Comparison of ENCODE assay signal across 10 cellular contexts in genomic region chr9:92180669-92181181, GRCh38.
DNase-seq lines count a peak whose midpoint lies in the region; TF ChIP-seq lines count a peak whose summit lies in the region.
"Had no signal": no experiment of that assay in that cellular context is flagged by ENCODE, and none has a peak within 500 bp of the region (broad histone marks: within the 10 kb centered on the region; RNA-seq: fewer than 3 reads in every experiment).

No MANE protein-coding gene starts in this region.

- no peak overlapping the region for H3K27ac Mint-ChIP-seq in activated T-cell treated with anti-CD3 and anti-CD28 coated beads, Interleukin-2, amount 50 U/mL, for 24 hours
- H3K27ac Mint-ChIP-seq in activated T-helper 2 cell treated with anti-CD3 and anti-CD28 coated beads, Interferon-gamma antibody, Interleukin-2, Interleukin-4, amounts not matched to agents 10 μg/mL and 5 μg/mL and 100 μg/mL, durations not matched to agents 14 hours and 24 hours and 36 hours: no peak overlapping the region
- H3K27ac Mint-ChIP-seq: nephron progenitor cell; stimulated activated naive CD8-positive, alpha-beta T cell treated with anti-CD3 and anti-CD28 coated beads, Interleukin-15, Interleukin-2, amounts not matched to agents 100 ng/mL and 50 ng/mL, for 24 hours had no signal

- H3K36me3 Mint-ChIP-seq in activated T-cell treated with anti-CD3 and anti-CD28 coated beads, Interleukin-2, amount 50 U/mL, for 24 hours (ENCODE audit: low read depth): no peaks in the 10 kb centered on the region
- no peaks in the 10 kb centered on the region for H3K36me3 Mint-ChIP-seq in activated T-helper 2 cell treated with anti-CD3 and anti-CD28 coated beads, Interferon-gamma antibody, Interleukin-2, Interleukin-4, amounts not matched to agents 10 μg/mL and 5 μg/mL and 100 μg/mL, durations not matched to agents 14 hours and 24 hours and 36 hours (ENCODE audit: low read depth)

- TF ChIP-seq CTCF in GM10266 (IDR thresholded peaks at IDR 0.05; ENCODE audit: control insufficient read depth, insufficient read depth, low read depth, missing control alignments): no peak
- no peak for TF ChIP-seq CTCF in GM10248 (IDR thresholded peaks at IDR 0.05; ENCODE audit: control extremely low read depth, extremely low read depth, low read depth, missing control alignments)
- no peak for TF ChIP-seq CTCF in BE2C (IDR thresholded peaks at IDR 0.05; ENCODE audit: low read depth, low read length)

- no peaks in the 10 kb centered on the region for H3K9me3 Mint-ChIP-seq in activated T-cell treated with anti-CD3 and anti-CD28 coated beads, Interleukin-2, amount 50 U/mL, for 24 hours
- no peaks in the 10 kb centered on the region for H3K9me3 Mint-ChIP-seq in activated T-helper 2 cell treated with anti-CD3 and anti-CD28 coated beads, Interferon-gamma antibody, Interleukin-2, Interleukin-4, amounts not matched to agents 10 μg/mL and 5 μg/mL and 100 μg/mL, durations not matched to agents 14 hours and 24 hours and 36 hours
- H3K9me3 Mint-ChIP-seq: stimulated activated naive CD8-positive, alpha-beta T cell treated with anti-CD3 and anti-CD28 coated beads, Interleukin-15, Interleukin-2, amounts not matched to agents 100 ng/mL and 50 ng/mL, for 24 hours had no signal

- H3K4me3 ChIP-seq in BE2C (ENCODE audit: low read depth, low read length): no peak overlapping the region

- no peaks in the 10 kb centered on the region for H3K4me1 ChIP-seq in BE2C

- CTCF ChIA-PET in GM10248 (lab: Yijun Ruan, JAX): interaction anchor here (1.1 to 10.7 kb wide), 4 partner anchors 9 to 40 kb away, joined by 3 to 68 read pairs (median 4); no protein-coding TSS in a partner anchor

- H3K36me3 ChIP-seq in BE2C: no peaks in the 10 kb centered on the region

- H3K4me3 Mint-ChIP-seq in activated T-cell treated with anti-CD3 and anti-CD28 coated beads, Interleukin-2, amount 50 U/mL, for 24 hours: no peak overlapping the region
- H3K4me3 Mint-ChIP-seq in activated T-helper 2 cell treated with anti-CD3 and anti-CD28 coated beads, Interferon-gamma antibody, Interleukin-2, Interleukin-4, amounts not matched to agents 10 μg/mL and 5 μg/mL and 100 μg/mL, durations not matched to agents 14 hours and 24 hours and 36 hours (ENCODE audit: low read depth): no peak overlapping the region
- H3K4me3 Mint-ChIP-seq: nephron progenitor cell; stimulated activated naive CD8-positive, alpha-beta T cell treated with anti-CD3 and anti-CD28 coated beads, Interleukin-15, Interleukin-2, amounts not matched to agents 100 ng/mL and 50 ng/mL, for 24 hours had no signal

- intact Hi-C loops in posterior cingulate gyrus (cut with DNase I): no loop called here
- intact Hi-C loops in activated T-helper 2 cell treated with anti-CD3 and anti-CD28 coated beads, Interferon-gamma antibody, Interleukin-2, Interleukin-4, amounts not matched to agents 10 μg/mL and 5 μg/mL and 100 μg/mL, durations not matched to agents 14 hours and 24 hours and 36 hours (cut with micrococcal nuclease): no loop called here

- no peaks in the 10 kb centered on the region for H3K27me3 ChIP-seq in BE2C

- POLR2A ChIA-PET in GM10248 (lab: Yijun Ruan, JAX): no interaction called here

- H3K27me3 Mint-ChIP-seq in activated T-cell treated with anti-CD3 and anti-CD28 coated beads, Interleukin-2, amount 50 U/mL, for 24 hours: no peaks in the 10 kb centered on the region
- H3K27me3 Mint-ChIP-seq in activated T-helper 2 cell treated with anti-CD3 and anti-CD28 coated beads, Interferon-gamma antibody, Interleukin-2, Interleukin-4, amounts not matched to agents 10 μg/mL and 5 μg/mL and 100 μg/mL, durations not matched to agents 14 hours and 24 hours and 36 hours (ENCODE audit: low read depth): peaks cover 6% of the 10 kb centered on the region

- DNase-seq in GM10266 (ENCODE audit: extremely low spot score) (peak; percentile 25), NCI-H1694 treated with DMSO at 0.1 percent for 48 hours (lab: John Stamatoyannopoulos, UW) (peak; percentile 63), ecto neural progenitor cell (ENCODE audit: low spot score) (peak; percentile 43), posterior cingulate gyrus (peak in 9 of 10 donors; percentile 37 to 96 (median 76)), GM10248 (ENCODE audit: extremely low spot score) (no peak), BE2C (no peak)
- no peak for DNase-seq in activated T-cell treated with anti-CD3 and anti-CD28 coated beads, Interleukin-2, amount 50 U/mL, for 24 hours
- no peak for DNase-seq in activated T-helper 2 cell treated with anti-CD3 and anti-CD28 coated beads, Interferon-gamma antibody, Interleukin-2, Interleukin-4, amounts not matched to agents 10 μg/mL and 5 μg/mL and 100 μg/mL, durations not matched to agents 14 hours and 24 hours and 36 hours (ENCODE audit: low spot score)
- DNase-seq: nephron progenitor cell had no signal

- H3K4me1 Mint-ChIP-seq in activated T-cell treated with anti-CD3 and anti-CD28 coated beads, Interleukin-2, amount 50 U/mL, for 24 hours (ENCODE audit: low read depth): no peaks in the 10 kb centered on the region
- H3K4me1 Mint-ChIP-seq in activated T-helper 2 cell treated with anti-CD3 and anti-CD28 coated beads, Interferon-gamma antibody, Interleukin-2, Interleukin-4, amounts not matched to agents 10 μg/mL and 5 μg/mL and 100 μg/mL, durations not matched to agents 14 hours and 24 hours and 36 hours (ENCODE audit: low read depth): no peaks in the 10 kb centered on the region

- H3K9me3 ChIP-seq in BE2C: no peaks in the 10 kb centered on the region

Comparison
In these comparisons a context has a peak if more than half of its experiments do, and no peak if none do; other contexts are left out.
1. DNase-seq: peak in GM10266 (single experiment), NCI-H1694 treated with DMSO at 0.1 percent for 48 hours (single experiment), ecto neural progenitor cell (single experiment) and posterior cingulate gyrus (9 of 10); none in activated T-cell treated with anti-CD3 and anti-CD28 coated beads, Interleukin-2, amount 50 U/mL, for 24 hours (single experiment), activated T-helper 2 cell treated with anti-CD3 and anti-CD28 coated beads, Interferon-gamma antibody, Interleukin-2, Interleukin-4, amounts not matched to agents 10 μg/mL and 5 μg/mL and 100 μg/mL, durations not matched to agents 14 hours and 24 hours and 36 hours (single experiment), GM10248 (single experiment) and BE2C (single experiment).